Comparison of ENCODE assay signal across 8 cellular contexts in the genomic region with DNA sequence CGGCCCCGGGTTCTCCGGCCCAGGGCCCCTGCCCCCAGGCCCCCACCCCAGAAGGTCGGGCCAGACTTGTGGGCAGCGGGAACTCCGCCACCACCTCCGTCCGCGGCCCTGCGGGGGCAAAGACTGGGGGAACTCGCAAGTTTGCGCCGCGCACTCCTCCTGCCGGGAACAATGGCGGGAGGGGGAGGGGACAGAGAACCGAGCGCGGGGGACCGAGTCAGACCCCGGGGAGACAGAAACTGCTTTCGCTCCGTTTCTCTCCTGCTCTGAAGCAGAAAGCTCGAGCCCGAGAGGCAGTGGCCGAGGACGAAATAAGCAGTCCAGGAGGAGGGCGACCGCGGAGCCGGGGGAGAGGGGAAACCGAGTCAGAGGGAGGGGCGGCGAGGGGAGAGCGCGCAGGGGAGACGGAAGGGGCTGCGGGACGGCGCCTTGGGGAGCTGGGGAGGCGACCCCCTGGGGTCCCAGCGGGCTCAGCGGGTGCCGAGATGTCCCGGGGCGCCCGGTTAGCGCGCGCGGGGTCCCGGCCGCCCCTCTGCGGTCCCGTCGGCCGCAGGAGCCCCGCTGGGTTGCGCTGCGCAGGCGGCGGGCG. TPM values are rescaled to one million over a fixed set of nuclear protein-coding genes. Genes with fewer than 3 reads are reported as not detected.
DNase-seq lines count a peak whose midpoint lies in the region; ATAC-seq, FAIRE-seq and TF ChIP-seq lines count a peak whose summit lies in the region.

No MANE protein-coding gene starts in this region.

- peaks cover 21% of the 10 kb centered on the region for H3K27me3 Mint-ChIP-seq in T-helper 2 cell treated with Interferon-gamma antibody and Interleukin-4, amounts not matched to agents 5 μg/mL and 100 μg/mL, for 36 hours (ENCODE audit: low read depth)
- no peaks in the 10 kb centered on the region for H3K27me3 Mint-ChIP-seq in naive B cell

- peak overlapping the region; percentile 36 for H3K27ac ChIP-seq in effector memory CD4-positive, alpha-beta T cell (ENCODE audit: insufficient read depth, low read length, poor library complexity, severe bottlenecking)
- H3K27ac ChIP-seq in urinary bladder (ENCODE audit: low read depth), result peak overlapping the region; percentile 67

- TF ChIP-seq POLR2A in GM12891 (IDR thresholded peaks at IDR 0.05; ENCODE audit: low read depth, low read length) (no peak), erythroblast (IDR thresholded peaks at IDR 0.05; ENCODE audit: low read length) (no peak)

- H3K4me1 ChIP-seq in HAP-1, result no peaks in the 10 kb centered on the region
- peaks cover 2% of the 10 kb centered on the region for H3K4me1 ChIP-seq in effector memory CD4-positive, alpha-beta T cell (ENCODE audit: control insufficient read depth, insufficient read depth, low read length, poor library complexity, severe bottlenecking)
- no peaks in the 10 kb centered on the region for H3K4me1 ChIP-seq in urinary bladder (ENCODE audit: insufficient read depth)

- H3K27me3 ChIP-seq in HAP-1 (ENCODE audit: low read depth), result no peaks in the 10 kb centered on the region
- no peaks in the 10 kb centered on the region for H3K27me3 ChIP-seq in effector memory CD4-positive, alpha-beta T cell (replicated peaks; ENCODE audit: control insufficient read depth, insufficient read depth, low read length, poor library complexity, severe bottlenecking)

- under 1% methylated on average over 63 of the region's 63 CpGs for WGBS in urinary bladder

- peak overlapping the region; percentile 76 for H3K4me3 ChIP-seq in HAP-1
- H3K4me3 ChIP-seq in effector memory CD4-positive, alpha-beta T cell (ENCODE audit: insufficient read depth, low read depth, low read length, poor library complexity, severe bottlenecking), result peak overlapping the region; percentile 86
- peak overlapping the region; percentile 81 for H3K4me3 ChIP-seq in urinary bladder (ENCODE audit: low read depth, low read length)

- H3K36me3 ChIP-seq in HAP-1 (replicated peaks) (no peaks in the 10 kb centered on the region), urinary bladder (ENCODE audit: insufficient read depth) (no peaks in the 10 kb centered on the region)
- H3K36me3 ChIP-seq in effector memory CD4-positive, alpha-beta T cell (ENCODE audit: control insufficient read depth, insufficient read depth, low read length), result no peaks in the 10 kb centered on the region

- peak in 1 of 2 experiments; percentile 73 for DNase-seq in HAP-1 (ENCODE audit: low spot score in 2 of 2)
- no peak for DNase-seq in T-helper 2 cell treated with Interferon-gamma antibody and Interleukin-4, amounts not matched to agents 5 μg/mL and 100 μg/mL, for 36 hours (ENCODE audit: low spot score)
- no peak for DNase-seq in effector memory CD4-positive, alpha-beta T cell
- peak; percentile 45 for DNase-seq in naive B cell
- DNase-seq in GM12891 (ENCODE audit: insufficient read length, low spot score), result no peak
- DNase-seq in COR-L47 (lab: John Stamatoyannopoulos, UW), result no peak
- no peak for DNase-seq in erythroblast (lab: John Stamatoyannopoulos, UW)

- no peak for FAIRE-seq in GM12891 (lab: Jason Lieb, UNC)

- H3K27ac Mint-ChIP-seq in T-helper 2 cell treated with Interferon-gamma antibody and Interleukin-4, amounts not matched to agents 5 μg/mL and 100 μg/mL, for 36 hours, result no peak overlapping the region
- H3K27ac Mint-ChIP-seq in naive B cell, result peak overlapping the region in 4 of 6 donors; percentile 80 to 94 (median 86)

- peak; percentile 24 to 27 for ATAC-seq in naive B cell (ENCODE audit: low read depth in 2 of 2)

- no peaks in the 10 kb centered on the region for H3K9me3 Mint-ChIP-seq in T-helper 2 cell treated with Interferon-gamma antibody and Interleukin-4, amounts not matched to agents 5 μg/mL and 100 μg/mL, for 36 hours
- H3K9me3 Mint-ChIP-seq in naive B cell, result no peaks in the 10 kb centered on the region

- in situ Hi-C loops in HAP-1 (cut with MboI; ENCODE audit: low sequenced_read_pairs), result no loop called here

- H3K36me3 Mint-ChIP-seq in T-helper 2 cell treated with Interferon-gamma antibody and Interleukin-4, amounts not matched to agents 5 μg/mL and 100 μg/mL, for 36 hours (ENCODE audit: low read depth), result no peaks in the 10 kb centered on the region
- H3K36me3 Mint-ChIP-seq in naive B cell, result no peaks in the 10 kb centered on the region

- H3K9me3 ChIP-seq in HAP-1, result no peaks in the 10 kb centered on the region
- H3K9me3 ChIP-seq in effector memory CD4-positive, alpha-beta T cell (ENCODE audit: control insufficient read depth, low read length), result no peaks in the 10 kb centered on the region

- peak overlapping the region; percentile 18 for H3K4me3 Mint-ChIP-seq in T-helper 2 cell treated with Interferon-gamma antibody and Interleukin-4, amounts not matched to agents 5 μg/mL and 100 μg/mL, for 36 hours
- H3K4me3 Mint-ChIP-seq in naive B cell, result peak overlapping the region; percentile 88 to 96 (median 94)

- H3K4me1 Mint-ChIP-seq in T-helper 2 cell treated with Interferon-gamma antibody and Interleukin-4, amounts not matched to agents 5 μg/mL and 100 μg/mL, for 36 hours (ENCODE audit: low read depth), result peaks cover 4% of the 10 kb centered on the region
- H3K4me1 Mint-ChIP-seq in naive B cell, result peaks cover 44 to 72% (median 66%) of the 10 kb centered on the region in 3 donors

TF ChIP-seq in GM12891, 5 proteins besides CTCF, POLR2A, EP300 and RAD21:
- no peak for TF ChIP-seq POU2F2 (IDR thresholded peaks at IDR 0.05; ENCODE audit: low read depth, low read length)
- TF ChIP-seq SPI1 (IDR thresholded peaks at IDR 0.05; ENCODE audit: low read depth, low read length), result no peak
- no peak for TF ChIP-seq POLR2AphosphoS5 (IDR thresholded peaks at IDR 0.05; ENCODE audit: low read depth, low read length)
- TF ChIP-seq PAX5 (IDR thresholded peaks at IDR 0.05; ENCODE audit: insufficient read depth, low read length, severe bottlenecking), result no peak
- TF ChIP-seq TAF1 (IDR thresholded peaks at IDR 0.05; ENCODE audit: low read depth, low read length), result no peak
TF ChIP-seq in GM12891: peak in this region for 0.

RNA-seq across cellular contexts. Expression of gene TP53I11, which starts 0.6 kb away (rescaled TPM):
- polyA plus RNA-seq in naive B cell (ENCODE audit: low read depth in 6 of 6), result 10 to 100 TPM; 29.7 to 68.5 (median 39.4) TPM
- total RNA-seq in urinary bladder, result 10.7 TPM
- polyA plus RNA-seq in urinary bladder, result 35.8 TPM
- polyA plus RNA-seq in GM12891 (2012; ENCODE audit: low read depth, missing spikeins), result 0.42 TPM
